8 cellular contexts compared by ENCODE assay signal in genomic region chr19:46661735-46662592, GRCh38.
DNase-seq lines count a peak whose midpoint lies in the region; ATAC-seq, FAIRE-seq and TF ChIP-seq lines count a peak whose summit lies in the region.

No MANE protein-coding gene starts in this region.

- TF ChIP-seq POLR2A in H54 (IDR thresholded peaks at IDR 0.05; ENCODE audit: low read depth, low read length), result no peak

- TF ChIP-seq CTCF in AG09319 (IDR thresholded peaks at IDR 0.05; ENCODE audit: low read depth, low read length), result peak; percentile 94

- FAIRE-seq in H54 (lab: Jason Lieb, UNC) (peak; percentile 69), islet of Langerhans (lab: Jason Lieb, UNC) (peak; percentile 62)

- DNase-seq in AG09319 (ENCODE audit: extremely low read depth, low read depth) (peak; percentile 77), H54 (ENCODE audit: insufficient read length, low spot score) (peak; percentile 75), NCI-H2227 treated with DMSO at 0.1 percent for 48 hours (lab: John Stamatoyannopoulos, UW) (peak; percentile 55), caudate nucleus (lab: John Stamatoyannopoulos, UW) (peak; percentile 17 to 97 (median 85)), smooth muscle cell of the brain vasculature (ENCODE audit: low read depth, low spot score) (peak; percentile 76)
- DNase-seq in activated CD4-positive, CD25-positive, alpha-beta regulatory T cell treated with anti-CD3 and anti-CD28 coated beads, Interleukin-2, amount 50 U/mL, for 16 hours (ENCODE audit: low read depth, low spot score), result peak; percentile 46

- H3K27ac ChIP-seq in caudate nucleus (ENCODE audit: low read depth, low read length), result peak overlapping the region; percentile 93

- no peak for ATAC-seq in GM18511 (IDR thresholded peaks at IDR 0.05; ENCODE audit: unreplicated experiment)
